In genomic region chr16:63403792-63404191, GRCh38 we compare ENCODE assay signal across 29 cellular contexts.
"Had no signal": no experiment of that assay in that cellular context is flagged by ENCODE, and none has a peak within 500 bp of the region (broad histone marks: within the 10 kb centered on the region; RNA-seq: fewer than 3 reads in every experiment).

No MANE protein-coding gene starts in this region.

- H3K36me3 Mint-ChIP-seq: naive thymus-derived CD8-positive, alpha-beta T cell; natural killer cell treated with Interleukin-12 subunit alpha and Interleukin-12 subunit beta and Interleukin-15 and Interleukin-18, amount 100 ng/mL, for 72 hours; stimulated activated effector memory CD8-positive, alpha-beta T cell treated with anti-CD3 and anti-CD28 coated beads, Interleukin-12 subunit alpha, Interleukin-12 subunit beta, amount 100 ng/mL, for 72 hours; stimulated activated naive B cell treated with anti-CD40 and anti-IgM and Interleukin-4, amounts not matched to agents 10 μg/mL and 1 μg/mL and 100 μg/mL, for 72 hours had no signal

- H3K9me3 ChIP-seq: ovary, psoas muscle, right lobe of liver, suprapubic skin, thoracic aorta, thyroid gland, tibial nerve, upper lobe of left lung, vagina had no signal

- H3K27ac ChIP-seq: ovary, parathyroid adenoma, psoas muscle, right lobe of liver, sigmoid colon, suprapubic skin, thoracic aorta, thyroid gland, tibial nerve, upper lobe of left lung, vagina had no signal

- H3K4me3 ChIP-seq: ovary, psoas muscle, right lobe of liver, sigmoid colon, suprapubic skin, thoracic aorta, thyroid gland, tibial nerve, upper lobe of left lung, vagina had no signal

- H3K27me3 ChIP-seq: ovary, right lobe of liver, sigmoid colon, suprapubic skin, thyroid gland, tibial nerve, upper lobe of left lung, vagina had no signal

- H3K4me1 Mint-ChIP-seq: naive thymus-derived CD8-positive, alpha-beta T cell; neural crest cell; stimulated activated effector memory CD8-positive, alpha-beta T cell treated with anti-CD3 and anti-CD28 coated beads, Interleukin-12 subunit alpha, Interleukin-12 subunit beta, amount 100 ng/mL, for 72 hours; stimulated activated naive B cell treated with anti-CD40 and anti-IgM and Interleukin-4, amounts not matched to agents 10 μg/mL and 1 μg/mL and 100 μg/mL, for 72 hours had no signal

- H3K4me1 ChIP-seq: parathyroid adenoma, psoas muscle, right lobe of liver, sigmoid colon, suprapubic skin, thyroid gland, tibial nerve, upper lobe of left lung, vagina had no signal

- H3K9ac ChIP-seq: parathyroid adenoma had no signal

- H3K36me3 ChIP-seq: ovary, right lobe of liver, sigmoid colon, suprapubic skin, thoracic aorta, thyroid gland, tibial nerve, upper lobe of left lung, vagina had no signal

- H2AFZ ChIP-seq: parathyroid adenoma had no signal

- H3K9me3 Mint-ChIP-seq: stimulated activated naive CD8-positive, alpha-beta T cell treated with anti-CD3 and anti-CD28 coated beads, Interleukin-15, Interleukin-2, amounts not matched to agents 100 ng/mL and 50 ng/mL, for 24 hours had no signal

- DNase-seq: naive thymus-derived CD8-positive, alpha-beta T cell; nephron progenitor cell; occipital lobe; ovary; psoas muscle; right cardiac atrium; sigmoid colon; small intestine; stimulated activated CD4-positive, alpha-beta T cell treated with anti-CD3 and anti-CD28 coated beads, Interleukin-15, amount 100 ng/mL, for 24 hours; stimulated activated CD4-positive, alpha-beta T cell treated with anti-CD3 and anti-CD28 coated beads, Interleukin-2, amount 100 ng/mL, for 24 hours; stimulated activated CD4-positive, alpha-beta T cell treated with anti-CD3 and anti-CD28 coated beads, Interleukin-2, amount 100 ng/mL, for 48 hours; stimulated activated CD4-positive, alpha-beta T cell treated with anti-CD3 and anti-CD28 coated beads, Interleukin-4, amount 100 ng/mL, for 24 hours; stimulated activated naive B cell treated with anti-CD40 and anti-IgM and Interleukin-4, amounts not matched to agents 10 μg/mL and 1 μg/mL and 100 μg/mL, for 72 hours; stimulated activated naive CD4-positive, alpha-beta T cell treated with Interleukin-2 at 50 U/mL for 16 hours; substantia nigra; thyroid gland; trophoblast cell had no signal

- H3K27me3 Mint-ChIP-seq: naive thymus-derived CD8-positive, alpha-beta T cell; natural killer cell treated with Interleukin-12 subunit alpha and Interleukin-12 subunit beta and Interleukin-15 and Interleukin-18, amount 100 ng/mL, for 72 hours; progenitor cell of endocrine pancreas; stimulated activated naive B cell treated with anti-CD40 and anti-IgM and Interleukin-4, amounts not matched to agents 10 μg/mL and 1 μg/mL and 100 μg/mL, for 72 hours; stimulated activated naive CD8-positive, alpha-beta T cell treated with anti-CD3 and anti-CD28 coated beads, Interleukin-15, Interleukin-2, amounts not matched to agents 100 ng/mL and 50 ng/mL, for 24 hours had no signal

- H3K4me3 Mint-ChIP-seq: naive thymus-derived CD8-positive, alpha-beta T cell; natural killer cell treated with Interleukin-12 subunit alpha and Interleukin-12 subunit beta and Interleukin-15 and Interleukin-18, amount 100 ng/mL, for 72 hours; nephron progenitor cell; neural crest cell; stimulated activated effector memory CD8-positive, alpha-beta T cell treated with anti-CD3 and anti-CD28 coated beads, Interleukin-12 subunit alpha, Interleukin-12 subunit beta, amount 100 ng/mL, for 72 hours; stimulated activated naive B cell treated with anti-CD40 and anti-IgM and Interleukin-4, amounts not matched to agents 10 μg/mL and 1 μg/mL and 100 μg/mL, for 72 hours; stimulated activated naive CD8-positive, alpha-beta T cell treated with anti-CD3 and anti-CD28 coated beads, Interleukin-15, Interleukin-2, amounts not matched to agents 100 ng/mL and 50 ng/mL, for 24 hours had no signal

- ATAC-seq: naive thymus-derived CD8-positive, alpha-beta T cell; natural killer cell treated with Interleukin-12 subunit alpha and Interleukin-12 subunit beta and Interleukin-15 and Interleukin-18, amount 100 ng/mL, for 72 hours; psoas muscle; right cardiac atrium; right lobe of liver; stimulated activated effector memory CD8-positive, alpha-beta T cell treated with anti-CD3 and anti-CD28 coated beads, Interleukin-12 subunit alpha, Interleukin-12 subunit beta, amount 100 ng/mL, for 72 hours; stimulated activated naive B cell treated with anti-CD40 and anti-IgM and Interleukin-4, amounts not matched to agents 10 μg/mL and 1 μg/mL and 100 μg/mL, for 72 hours had no signal

- H3K27ac Mint-ChIP-seq: naive thymus-derived CD8-positive, alpha-beta T cell; natural killer cell treated with Interleukin-12 subunit alpha and Interleukin-12 subunit beta and Interleukin-15 and Interleukin-18, amount 100 ng/mL, for 72 hours; nephron progenitor cell; progenitor cell of endocrine pancreas; stimulated activated effector memory CD8-positive, alpha-beta T cell treated with anti-CD3 and anti-CD28 coated beads, Interleukin-12 subunit alpha, Interleukin-12 subunit beta, amount 100 ng/mL, for 72 hours; stimulated activated naive B cell treated with anti-CD40 and anti-IgM and Interleukin-4, amounts not matched to agents 10 μg/mL and 1 μg/mL and 100 μg/mL, for 72 hours; stimulated activated naive CD8-positive, alpha-beta T cell treated with anti-CD3 and anti-CD28 coated beads, Interleukin-15, Interleukin-2, amounts not matched to agents 100 ng/mL and 50 ng/mL, for 24 hours had no signal
